12 cellular contexts compared by ENCODE assay signal in the genomic region with DNA sequence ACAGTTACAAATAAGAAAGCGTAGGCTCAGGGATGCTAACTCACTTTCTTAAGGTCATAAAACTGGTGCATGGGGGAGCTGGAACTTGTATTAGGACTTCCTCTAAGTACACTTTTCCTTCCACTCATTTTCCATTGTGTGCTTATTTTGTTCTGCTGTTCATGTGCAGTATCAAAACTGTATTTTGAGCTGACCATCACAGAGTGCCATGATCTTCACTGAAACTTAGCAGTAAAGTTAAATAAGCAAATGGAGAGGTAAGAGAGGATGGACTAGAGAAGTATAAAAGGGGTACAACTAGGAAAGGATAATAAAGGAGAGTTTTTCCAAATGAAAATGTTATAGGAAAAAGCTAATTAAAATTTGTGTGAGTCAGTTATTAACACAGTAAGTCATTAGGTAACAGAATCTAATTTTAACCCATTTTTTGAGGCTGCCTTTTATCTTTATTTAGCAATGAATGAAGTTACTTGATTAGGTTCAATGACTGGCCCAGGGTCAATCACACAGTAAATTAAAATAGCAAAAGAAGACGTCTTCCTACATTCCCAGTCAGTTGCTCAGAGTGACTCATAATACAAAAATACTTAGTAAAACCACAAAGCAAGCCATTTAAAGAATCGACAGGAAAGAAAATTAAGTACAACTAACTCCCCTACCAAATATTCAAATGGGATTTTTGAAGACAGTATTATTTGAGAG.
DNase-seq lines count a peak whose midpoint lies in the region; ATAC-seq and TF ChIP-seq lines count a peak whose summit lies in the region.
"Had no signal": no experiment of that assay in that cellular context is flagged by ENCODE, and none has a peak within 500 bp of the region (broad histone marks: within the 10 kb centered on the region; RNA-seq: fewer than 3 reads in every experiment).

No MANE protein-coding gene starts in this region.

- H3K4me1 ChIP-seq in SJCRH30 (peaks cover 20% of the 10 kb centered on the region), suprapubic skin (peaks cover 5% of the 10 kb centered on the region)

- peaks cover 20% of the 10 kb centered on the region for H3K4me1 Mint-ChIP-seq in activated naive CD4-positive, alpha-beta T cell treated with anti-CD3 and anti-CD28 coated beads, Interleukin-2, amount 10 ng/mL, durations not matched to agents 7 days and 5 days

- H3K9me3 ChIP-seq in SJCRH30 (replicated peaks), result no peaks in the 10 kb centered on the region
- no peaks in the 10 kb centered on the region for H3K9me3 ChIP-seq in suprapubic skin

- no peak for TF ChIP-seq POLR2A in suprapubic skin (IDR thresholded peaks at IDR 0.05)

- DNase-seq in activated naive CD4-positive, alpha-beta T cell treated with anti-CD3 and anti-CD28 coated beads, Interleukin-2, amount 10 ng/mL, durations not matched to agents 7 days and 5 days, result no peak
- DNase-seq in activated naive CD4-positive, alpha-beta T cell (lab: John Stamatoyannopoulos, UW), result no peak
- DNase-seq in SJCRH30 (peak in 1 of 2 experiments; percentile 35), epithelial cell of proximal tubule (ENCODE audit: low read depth) (peak; percentile 85), suprapubic skin (ENCODE audit: low spot score in 2 of 2) (no peak), omental fat pad (ENCODE audit: low spot score) (no peak), HuH-7 (ENCODE audit: low spot score) (no peak)
- DNase-seq: activated B cell treated with CpG ODN at 0.5 μM for 24 hours; DMS 273 treated with DMSO at 0.1 percent for 48 hours; effector memory CD4-positive, alpha-beta T cell; mucosa of descending colon had no signal

- TF ChIP-seq EP300 in suprapubic skin (IDR thresholded peaks at IDR 0.05), result no peak

- H3K27ac Mint-ChIP-seq in activated naive CD4-positive, alpha-beta T cell treated with anti-CD3 and anti-CD28 coated beads, Interleukin-2, amount 10 ng/mL, durations not matched to agents 7 days and 5 days, result peak overlapping the region; percentile 74
- H3K27ac Mint-ChIP-seq: activated B cell treated with CpG ODN at 0.5 μM for 24 hours had no signal

- H3K4me3 Mint-ChIP-seq in activated naive CD4-positive, alpha-beta T cell treated with anti-CD3 and anti-CD28 coated beads, Interleukin-2, amount 10 ng/mL, durations not matched to agents 7 days and 5 days, result no peak overlapping the region
- H3K4me3 Mint-ChIP-seq: activated B cell treated with CpG ODN at 0.5 μM for 24 hours had no signal

- no peaks in the 10 kb centered on the region for H3K27me3 ChIP-seq in SJCRH30
- H3K27me3 ChIP-seq in suprapubic skin, result no peaks in the 10 kb centered on the region

- H3K9me3 Mint-ChIP-seq in activated naive CD4-positive, alpha-beta T cell treated with anti-CD3 and anti-CD28 coated beads, Interleukin-2, amount 10 ng/mL, durations not matched to agents 7 days and 5 days, result peaks cover 31% of the 10 kb centered on the region

- CTCF ChIA-PET in activated naive CD4-positive, alpha-beta T cell treated with anti-CD3 and anti-CD28 coated beads, Interleukin-2, amount 10 ng/mL, durations not matched to agents 7 days and 5 days (lab: Charles Lee), result interaction anchor here (1.1 kb wide), 1 partner anchor 145 kb away, joined by 3 read pairs; no protein-coding TSS in a partner anchor

- ATAC-seq in omental fat pad (ENCODE audit: low FRiP score) (no peak), GM21723 (IDR thresholded peaks at IDR 0.05; ENCODE audit: unreplicated experiment) (no peak)
- ATAC-seq: mucosa of descending colon had no signal

- WGBS in suprapubic skin, result 33% methylated on average over 3 of the region's 3 CpGs

- no peaks in the 10 kb centered on the region for H3K27me3 Mint-ChIP-seq in activated naive CD4-positive, alpha-beta T cell treated with anti-CD3 and anti-CD28 coated beads, Interleukin-2, amount 10 ng/mL, durations not matched to agents 7 days and 5 days
- H3K27me3 Mint-ChIP-seq: activated B cell treated with CpG ODN at 0.5 μM for 24 hours had no signal

- peak overlapping the region; percentile 64 for H3K27ac ChIP-seq in SJCRH30
- H3K27ac ChIP-seq in suprapubic skin, result peak overlapping the region; percentile 38

- H3K4me3 ChIP-seq in SJCRH30, result no peak overlapping the region
- no peak overlapping the region for H3K4me3 ChIP-seq in epithelial cell of proximal tubule (ENCODE audit: low read depth, low read length)
- no peak overlapping the region for H3K4me3 ChIP-seq in suprapubic skin
- H3K4me3 ChIP-seq: mucosa of descending colon had no signal

- H3K36me3 ChIP-seq in SJCRH30, result no peaks in the 10 kb centered on the region
- no peaks in the 10 kb centered on the region for H3K36me3 ChIP-seq in suprapubic skin

- no peak for TF ChIP-seq CTCF in epithelial cell of proximal tubule (conservative IDR thresholded peaks at IDR 0.05; ENCODE audit: low read depth, low read length)
- no peak for TF ChIP-seq CTCF in suprapubic skin (IDR thresholded peaks at IDR 0.05)
- no peak for TF ChIP-seq CTCF in omental fat pad (IDR thresholded peaks at IDR 0.05)

- peaks cover 16% of the 10 kb centered on the region for H3K36me3 Mint-ChIP-seq in activated naive CD4-positive, alpha-beta T cell treated with anti-CD3 and anti-CD28 coated beads, Interleukin-2, amount 10 ng/mL, durations not matched to agents 7 days and 5 days
